23 cellular contexts compared by ENCODE assay signal in genomic region chr16:77711775-77712174, GRCh38. TPM values are rescaled to one million over a fixed set of nuclear protein-coding genes. Genes with fewer than 3 reads are reported as not detected.
DNase-seq lines count a peak whose midpoint lies in the region; ATAC-seq, FAIRE-seq and TF ChIP-seq lines count a peak whose summit lies in the region.
"Had no signal": no experiment of that assay in that cellular context is flagged by ENCODE, and none has a peak within 500 bp of the region (broad histone marks: within the 10 kb centered on the region; RNA-seq: fewer than 3 reads in every experiment).

No MANE protein-coding gene starts in this region.

- no peak overlapping the region for H3K27ac Mint-ChIP-seq in activated naive CD8-positive, alpha-beta T cell treated with anti-CD3 and anti-CD28 coated beads, Interleukin-2, amount 50 U/mL, for 24 hours
- H3K27ac Mint-ChIP-seq: activated CD8-positive, alpha-beta T cell treated with anti-CD3 and anti-CD28 coated beads for 36 hours; WTC11 had no signal

- no peaks in the 10 kb centered on the region for H3K27me3 ChIP-seq in small intestine (ENCODE audit: control insufficient read depth in 2 of 2, insufficient read depth in 2 of 2, low read length in 2 of 2)
- H3K27me3 ChIP-seq: BE2C, neutrophil had no signal

- H3K27ac ChIP-seq in small intestine (ENCODE audit: low read depth in 1 of 2, low read length in 1 of 2): no peak overlapping the region
- H3K27ac ChIP-seq: heart left ventricle, HL-60, neutrophil had no signal

- no peak for FAIRE-seq in small intestine (lab: Jason Lieb, UNC)
- FAIRE-seq: G401.6 had no signal

- no peaks in the 10 kb centered on the region for H3K9me3 Mint-ChIP-seq in activated naive CD8-positive, alpha-beta T cell treated with anti-CD3 and anti-CD28 coated beads, Interleukin-2, amount 50 U/mL, for 24 hours
- H3K9me3 Mint-ChIP-seq: activated CD8-positive, alpha-beta T cell treated with anti-CD3 and anti-CD28 coated beads for 36 hours; activated T-cell treated with anti-CD3 and anti-CD28 coated beads, Interleukin-2, amount 50 U/mL, for 4 hours; WTC11 had no signal

- no peak overlapping the region for H3K4me3 Mint-ChIP-seq in activated naive CD8-positive, alpha-beta T cell treated with anti-CD3 and anti-CD28 coated beads, Interleukin-2, amount 50 U/mL, for 24 hours
- H3K4me3 Mint-ChIP-seq: activated CD8-positive, alpha-beta T cell treated with anti-CD3 and anti-CD28 coated beads for 36 hours; activated T-cell treated with anti-CD3 and anti-CD28 coated beads, Interleukin-2, amount 50 U/mL, for 4 hours; WTC11 had no signal

- H3K36me3 Mint-ChIP-seq in activated naive CD8-positive, alpha-beta T cell treated with anti-CD3 and anti-CD28 coated beads, Interleukin-2, amount 50 U/mL, for 24 hours (ENCODE audit: low read depth): no peaks in the 10 kb centered on the region
- H3K36me3 Mint-ChIP-seq: WTC11 had no signal

- no peak for TF ChIP-seq CTCF in astrocyte of the cerebellum (IDR thresholded peaks at IDR 0.05; ENCODE audit: low read depth, low read length, missing control alignments)

- DNase-seq in HT1080 (ENCODE audit: low read depth) (peak; percentile 61), astrocyte of the cerebellum (ENCODE audit: low read depth) (peak; percentile 37), left lobe of liver (ENCODE audit: low spot score) (peak; percentile 90), small intestine (peak; percentile 84), NCI-H2081 (lab: John Stamatoyannopoulos, UW) (no peak)
- no peak for DNase-seq in activated naive CD8-positive, alpha-beta T cell treated with anti-CD3 and anti-CD28 coated beads, Interleukin-2, amount 50 U/mL, for 24 hours
- DNase-seq: activated CD8-positive, alpha-beta T cell treated with anti-CD3 and anti-CD28 coated beads for 36 hours; activated naive CD4-positive, alpha-beta T cell treated with anti-CD3 and anti-CD28 coated beads, Interleukin-2, amount 50 U/mL, for 16 hours; activated T-cell treated with anti-CD3 and anti-CD28 coated beads, Interleukin-2, amount 50 U/mL, for 4 hours; BE2C; heart left ventricle; islet precursor cell; Kasumi-1; midbrain; NCI-H1436; stimulated activated CD4-positive, alpha-beta T cell treated with anti-CD3 and anti-CD28 coated beads, Interleukin-4, amount 100 ng/mL, for 4 hours; stimulated activated CD8-positive, alpha-beta memory T cell treated with anti-CD3 and anti-CD28 coated beads, Interleukin-4, amount 100 ng/mL, for 48 hours had no signal

- H3K27me3 Mint-ChIP-seq in activated naive CD8-positive, alpha-beta T cell treated with anti-CD3 and anti-CD28 coated beads, Interleukin-2, amount 50 U/mL, for 24 hours: peaks cover 2% of the 10 kb centered on the region

- no peaks in the 10 kb centered on the region for H3K9me3 ChIP-seq in small intestine (ENCODE audit: control insufficient read depth, low read depth)
- H3K9me3 ChIP-seq: BE2C, heart left ventricle had no signal

- peak; percentile 94 for ATAC-seq in left lobe of liver
- ATAC-seq in activated naive CD8-positive, alpha-beta T cell treated with anti-CD3 and anti-CD28 coated beads, Interleukin-2, amount 50 U/mL, for 24 hours: no peak
- ATAC-seq in GM21619 (IDR thresholded peaks at IDR 0.05; ENCODE audit: unreplicated experiment): no peak
- ATAC-seq: activated CD8-positive, alpha-beta T cell treated with anti-CD3 and anti-CD28 coated beads for 36 hours; activated T-cell treated with anti-CD3 and anti-CD28 coated beads, Interleukin-2, amount 50 U/mL, for 4 hours; esophagus mucosa; heart left ventricle; WTC11 had no signal

- 9 to 38% (median 22%) methylated on average over 5 of the region's 5 CpGs for WGBS in small intestine, 3 donors

- no peaks in the 10 kb centered on the region for H3K36me3 ChIP-seq in small intestine (ENCODE audit: control insufficient read depth in 2 of 2, insufficient read depth in 2 of 2, low read length in 2 of 2)
- H3K36me3 ChIP-seq: BE2C, heart left ventricle, neutrophil had no signal

- H3K4me1 Mint-ChIP-seq in activated naive CD8-positive, alpha-beta T cell treated with anti-CD3 and anti-CD28 coated beads, Interleukin-2, amount 50 U/mL, for 24 hours: no peaks in the 10 kb centered on the region
- H3K4me1 Mint-ChIP-seq: WTC11 had no signal

- H3K4me1 ChIP-seq in small intestine (ENCODE audit: control insufficient read depth in 2 of 2, insufficient read depth in 1 of 2, low read depth in 1 of 2, low read length in 1 of 2): no peaks in the 10 kb centered on the region
- H3K4me1 ChIP-seq: BE2C, heart left ventricle had no signal

- in situ Hi-C loops in astrocyte of the cerebellum (cut with HindIII; ENCODE audit: low sequenced_read_pairs): no loop called here

- no peak overlapping the region for H3K4me3 ChIP-seq in astrocyte of the cerebellum (ENCODE audit: low read depth, low read length)
- H3K4me3 ChIP-seq in small intestine (ENCODE audit: low read depth in 1 of 2, low read length in 2 of 2): no peak overlapping the region
- H3K4me3 ChIP-seq: heart left ventricle had no signal

RNA-seq across cellular contexts. Expression of gene NUDT7, which starts 10.5 kb away (rescaled TPM):
- 2.3 and 3.8 TPM in 2 replicates for total RNA-seq in HT1080 (2014; rRNA removed; shearing (Covaris generic))
- 5.4 and 6.8 TPM in 2 replicates for polyA plus RNA-seq in HT1080 (2015; cell fraction: cytosol; rRNA removed)
- 4.9 and 6.7 TPM in 2 replicates for polyA plus RNA-seq in HT1080 (2015; cell fraction: nucleus; rRNA removed)
- total RNA-seq in left lobe of liver: 24.2 TPM
- polyA plus RNA-seq in small intestine: 10 to 100 TPM in 2 of 3 donors, 1 to 10 TPM in 1; 8.4 to 17.2 (median 11.2) TPM

Comparison
In these comparisons a context has a peak if more than half of its experiments do, and no peak if none do; other contexts are left out.
1. DNase-seq: peak in HT1080 (single experiment), astrocyte of the cerebellum (single experiment), left lobe of liver (single experiment) and small intestine (single experiment); none in NCI-H2081 (0 of 2) and activated naive CD8-positive, alpha-beta T cell treated with anti-CD3 and anti-CD28 coated beads, Interleukin-2, amount 50 U/mL, for 24 hours (single experiment).